8 cellular contexts compared by ENCODE assay signal in genomic region chr5:100852988-100853449, GRCh38.
A peak's percentile ranks its signal among the peaks of the same experiment; 100 is the strongest.
DNase-seq lines count a peak whose midpoint lies in the region; ATAC-seq, FAIRE-seq and TF ChIP-seq lines count a peak whose summit lies in the region.

No MANE protein-coding gene starts in this region.

- in situ Hi-C loops in GM13977 (cut with MboI; ENCODE audit: low pct_unique_long_range_greater_than_20kb, low sequenced_read_pairs, unreplicated experiment), result no loop called here

- H3K9me3 Mint-ChIP-seq in effector memory CD8-positive, alpha-beta T cell, result no peaks in the 10 kb centered on the region

- DNase-seq in GM13977 (ENCODE audit: low spot score), result peak; percentile 31
- DNase-seq in effector memory CD8-positive, alpha-beta T cell, result no peak
- no peak for DNase-seq in HTR-8/SVneo (ENCODE audit: insufficient read length, low spot score)
- no peak for DNase-seq in stimulated activated CD4-positive, alpha-beta T cell treated with anti-CD3 and anti-CD28 coated beads, Interleukin-2, amount 100 ng/mL, for 24 hours
- no peak for DNase-seq in activated effector memory CD4-positive, alpha-beta T cell treated with Interleukin-2 at 50 U/mL for 16 hours
- DNase-seq in RCC 7860 (ENCODE audit: low spot score), result no peak

- peaks cover 25 to 36% of the 10 kb centered on the region in 2 donors for H3K4me1 Mint-ChIP-seq in effector memory CD8-positive, alpha-beta T cell (ENCODE audit: low read depth in 2 of 2)

- H3K27ac Mint-ChIP-seq in effector memory CD8-positive, alpha-beta T cell, result peak overlapping the region; percentile 80 to 82

- no peak for TF ChIP-seq CTCF in GM13977 (IDR thresholded peaks at IDR 0.05; ENCODE audit: extremely low read depth, insufficient read depth, missing control alignments)

- ATAC-seq in GM21447 (IDR thresholded peaks at IDR 0.05; ENCODE audit: unreplicated experiment) (peak; percentile 94), HG03521 (IDR thresholded peaks at IDR 0.05; ENCODE audit: unreplicated experiment) (peak; percentile 94)
- peak; percentile 74 for ATAC-seq in effector memory CD8-positive, alpha-beta T cell (replicated peaks)

- FAIRE-seq in HTR-8/SVneo (lab: Jason Lieb, UNC) (no peak), RCC 7860 (lab: Jason Lieb, UNC) (no peak)

- peak overlapping the region; percentile 54 to 59 for H3K4me3 Mint-ChIP-seq in effector memory CD8-positive, alpha-beta T cell

- peaks cover 26% of the 10 kb centered on the region for H3K36me3 Mint-ChIP-seq in effector memory CD8-positive, alpha-beta T cell (ENCODE audit: insufficient read depth)

- no peaks in the 10 kb centered on the region for H3K27me3 Mint-ChIP-seq in effector memory CD8-positive, alpha-beta T cell
